In genomic region chr11:119417726-119418540, GRCh38 we compare ENCODE assay signal across 10 cellular contexts. TPM values are rescaled to one million over a fixed set of nuclear protein-coding genes. Genes with fewer than 3 reads are reported as not detected.
DNase-seq lines count a peak whose midpoint lies in the region; ATAC-seq and TF ChIP-seq lines count a peak whose summit lies in the region.
"Had no signal": no experiment of that assay in that cellular context is flagged by ENCODE, and none has a peak within 500 bp of the region (broad histone marks: within the 10 kb centered on the region; RNA-seq: fewer than 3 reads in every experiment).

No MANE protein-coding gene starts in this region.

- H3K4ac ChIP-seq in IMR-90 (ENCODE audit: low read depth, low read length) = peak overlapping the region; percentile 89
- no peak overlapping the region for H3K4ac ChIP-seq in mesenchymal stem cell (ENCODE audit: low read depth in 1 of 2, low read length in 2 of 2)

- DNase-seq in AG04450 (ENCODE audit: low read depth, low spot score) = peak; percentile 80
- peak; percentile 96 for DNase-seq in IMR-90
- peak in 3 of 61 donors; percentile 28 to 75 (median 28) for DNase-seq in caudate nucleus (lab: John Stamatoyannopoulos, UW)
- peak; percentile 14 for DNase-seq in mesenchymal stem cell
- no peak for DNase-seq in NCI-H2029 (lab: John Stamatoyannopoulos, UW)
- DNase-seq in SHP77 (lab: John Stamatoyannopoulos, UW) = no peak
- DNase-seq: stimulated activated CD4-positive, alpha-beta T cell treated with anti-CD3 and anti-CD28 coated beads, Interleukin-2, amount 100 ng/mL, for 24 hours had no signal

- no peak for TF ChIP-seq RAD21 in IMR-90 (IDR thresholded peaks at IDR 0.05; ENCODE audit: low read length)

- H2BK5ac ChIP-seq in IMR-90 (ENCODE audit: low read depth, low read length, poor library complexity, severe bottlenecking) (peak overlapping the region; percentile 84), mesenchymal stem cell (ENCODE audit: low read depth, low read length, poor library complexity, severe bottlenecking) (no peak overlapping the region)

- peak overlapping the region in 1 of 2 experiments; percentile 19 for H2BK12ac ChIP-seq in mesenchymal stem cell (ENCODE audit: low read length in 2 of 2)

- peaks cover 42% of the 10 kb centered on the region for H3K9me1 ChIP-seq in IMR-90 (ENCODE audit: insufficient read depth, low read length)

- no TSS peak for BruUV-seq in IMR-90 (replicated peaks; lab: Mats Ljungman, UMichigan)

- H4K20me1 ChIP-seq in IMR-90 (ENCODE audit: insufficient read depth, low read length) = peaks cover 50% of the 10 kb centered on the region

- H4K5ac ChIP-seq in IMR-90 (ENCODE audit: low read depth, low read length) = peak overlapping the region; percentile 1; the same call in 1 of the 2 replicates

- peak overlapping the region; percentile 67 for H3K56ac ChIP-seq in IMR-90 (ENCODE audit: extremely low read depth, insufficient read depth, low read length)

- H3K79me1 ChIP-seq in IMR-90 (ENCODE audit: low read depth in 1 of 2, low read length in 2 of 2) = peaks cover 20 to 59% of the 10 kb centered on the region in 2 experiments
- H3K79me1 ChIP-seq in mesenchymal stem cell (replicated peaks; ENCODE audit: low read length, poor library complexity, severe bottlenecking) = no peaks in the 10 kb centered on the region

- TF ChIP-seq POLR2A in IMR-90 (IDR thresholded peaks at IDR 0.05; ENCODE audit: low read depth, low read length) = no peak

- H3K9ac ChIP-seq in IMR-90 (ENCODE audit: low read depth, low read length) (peak overlapping the region; percentile 1; the same call in 1 of the 2 replicates), mesenchymal stem cell (ENCODE audit: low read length) (peak overlapping the region; percentile 69)
- H3K9ac ChIP-seq: BLaER1 had no signal

- no peaks in the 10 kb centered on the region for H3K27me3 ChIP-seq in AG04450 (ENCODE audit: control insufficient read depth, insufficient read depth, low read length)
- no peaks in the 10 kb centered on the region for H3K27me3 ChIP-seq in IMR-90 (ENCODE audit: control insufficient read depth, insufficient read depth, low read length)
- peaks cover 0 to 58% of the 10 kb centered on the region in 2 experiments for H3K27me3 ChIP-seq in mesenchymal stem cell (ENCODE audit: control insufficient read depth in 1 of 2, insufficient read depth in 1 of 2, low read length in 2 of 2)

- CTCF ChIA-PET in AG04450 (lab: Charles Lee) (interaction anchor here (0.6 to 3.4 kb wide), 6 partner anchors 37 to 80 kb away, joined by 3 to 16 read pairs (median 6); no protein-coding TSS in a partner anchor), IMR-90 (lab: Yijun Ruan, JAX) (interaction anchor here (0.6 to 1.6 kb wide), 6 partner anchors 9 to 69 kb away, joined by 3 to 5 read pairs (median 3); no protein-coding TSS in a partner anchor)

- H3K4me2 ChIP-seq in IMR-90 (ENCODE audit: low read depth, low read length) = peak overlapping the region; percentile 22
- no peak overlapping the region for H3K4me2 ChIP-seq in mesenchymal stem cell (ENCODE audit: low read length, poor library complexity, severe bottlenecking)
- H3K4me2 ChIP-seq: BLaER1 had no signal

- 78% methylated on average over 7 of the region's 19 CpGs; no CpG with 5 or more reads in 1 of the 2 experiments for WGBS in IMR-90 (ENCODE audit: extremely low coverage in 2 of 2, insufficient read length in 1 of 2), 2 experiments
- WGBS in mesenchymal stem cell = 79% methylated on average over 19 of the region's 19 CpGs

- H3K9me3 ChIP-seq in AG04450 (ENCODE audit: control insufficient read depth, insufficient read depth, low read length) (peaks cover 3% of the 10 kb centered on the region; the same call in 1 of the 2 replicates), IMR-90 (ENCODE audit: control insufficient read depth, insufficient read depth, low read length) (no peaks in the 10 kb centered on the region), mesenchymal stem cell (ENCODE audit: control insufficient read depth, low read length) (no peaks in the 10 kb centered on the region)

- H3K14ac ChIP-seq in IMR-90 (replicated peaks; ENCODE audit: low read depth, low read length) = peak overlapping the region; percentile 53
- no peak overlapping the region for H3K14ac ChIP-seq in mesenchymal stem cell (ENCODE audit: low read length in 2 of 2)

- peak overlapping the region; percentile 83 for H3K23ac ChIP-seq in IMR-90 (ENCODE audit: low read depth, low read length)
- peak overlapping the region in 1 of 2 experiments; percentile 46 for H3K23ac ChIP-seq in mesenchymal stem cell (ENCODE audit: low read length in 2 of 2)

- peak overlapping the region in 1 of 2 experiments; percentile 75; a peak in 2 of 4 replicates for H4K8ac ChIP-seq in IMR-90 (ENCODE audit: low read depth in 2 of 2, low read length in 2 of 2)
- no peak overlapping the region for H4K8ac ChIP-seq in mesenchymal stem cell (ENCODE audit: low read length)

- POLR2A ChIA-PET in AG04450 (lab: Yijun Ruan, JAX) (interaction anchor here (0.7 to 2.4 kb wide), 5 partner anchors 15 to 101 kb away, joined by 3 to 9 read pairs (median 5); no protein-coding TSS in a partner anchor), IMR-90 (lab: Charles Lee; ENCODE audit: unreplicated experiment) (interaction anchor here (0.8 to 1.6 kb wide), 3 partner anchors 42 to 57 kb away, joined by 3 to 6 read pairs (median 3); no protein-coding TSS in a partner anchor)

- peak overlapping the region; percentile 88 for H3K27ac ChIP-seq in AG04450 (ENCODE audit: low read depth, low read length)
- peak overlapping the region; percentile 47 for H3K27ac ChIP-seq in IMR-90 (ENCODE audit: insufficient read depth, low read length)
- peak overlapping the region; percentile 76 for H3K27ac ChIP-seq in caudate nucleus (ENCODE audit: low read depth, low read length)
- no peak overlapping the region for H3K27ac ChIP-seq in mesenchymal stem cell (ENCODE audit: low read length, poor library complexity, severe bottlenecking)
- H3K27ac ChIP-seq: BLaER1 had no signal

- intact Hi-C loops in IMR-90 (cut with micrococcal nuclease) = no loop called here

- peak; percentile 50 for ATAC-seq in IMR-90 (ENCODE audit: low read depth)
- no peak for ATAC-seq in activated CD4-positive, CD25-positive, alpha-beta regulatory T cell treated with anti-CD3 and anti-CD28 coated beads, Interleukin-2, amount 50 U/mL, for 24 hours
- ATAC-seq in HG03139 (IDR thresholded peaks at IDR 0.05; ENCODE audit: unreplicated experiment) = no peak

- H3K4me1 ChIP-seq in IMR-90 (ENCODE audit: control insufficient read depth, insufficient read depth, low read length) (peaks cover 26% of the 10 kb centered on the region), mesenchymal stem cell (ENCODE audit: control insufficient read depth, insufficient read depth, low read depth, low read length) (peaks cover 22% of the 10 kb centered on the region)

- dilution Hi-C loops in IMR-90 (cut with HindIII; ENCODE audit: low sequenced_read_pairs, unreplicated experiment) = no loop called here

- H3K4me3 ChIP-seq in AG04450 (ENCODE audit: low read depth, low read length) (no peak overlapping the region), IMR-90 (ENCODE audit: insufficient read depth, low read depth, low read length) (no peak overlapping the region), mesenchymal stem cell (ENCODE audit: insufficient read depth in 1 of 2, low read depth in 1 of 2, low read length in 2 of 2) (no peak overlapping the region)
- H3K4me3 ChIP-seq: BLaER1 had no signal

- peak overlapping the region; percentile 23; the same call in 1 of the 3 replicates for H2BK15ac ChIP-seq in IMR-90 (ENCODE audit: low read depth, low read length)
- no peak overlapping the region for H2BK15ac ChIP-seq in mesenchymal stem cell (ENCODE audit: low read depth, poor library complexity, severe bottlenecking)

- peak overlapping the region; percentile 67 for H2BK120ac ChIP-seq in IMR-90 (ENCODE audit: low read depth, low read length)
- no peak overlapping the region for H2BK120ac ChIP-seq in mesenchymal stem cell (ENCODE audit: low read depth, low read length)

- H2AFZ ChIP-seq in IMR-90 (replicated peaks; ENCODE audit: low read length, poor library complexity) = peak overlapping the region; percentile 36
- H2AFZ ChIP-seq in mesenchymal stem cell (ENCODE audit: low read depth, low read length) = no peak overlapping the region

- TF ChIP-seq CTCF in AG04450 (IDR thresholded peaks at IDR 0.05; ENCODE audit: low read depth, low read length) (no peak), IMR-90 (conservative IDR thresholded peaks at IDR 0.05; ENCODE audit: low read depth, low read length) (no peak)

- peak overlapping the region; percentile 74 for H2AK9ac ChIP-seq in IMR-90 (replicated peaks; ENCODE audit: low read depth, low read length, poor library complexity)

- H3K36me3 ChIP-seq in IMR-90 (ENCODE audit: control insufficient read depth, insufficient read depth, low read length) (peaks cover 26% of the 10 kb centered on the region), mesenchymal stem cell (ENCODE audit: control insufficient read depth in 1 of 2, insufficient read depth in 2 of 2, low read depth in 1 of 2, low read length in 2 of 2) (peaks cover 0 to 30% of the 10 kb centered on the region in 2 experiments)
- H3K36me3 ChIP-seq: BLaER1 had no signal

- H3K18ac ChIP-seq in IMR-90 (ENCODE audit: low read depth, low read length) = peak overlapping the region; percentile 30; the same call in 1 of the 2 replicates
- H3K18ac ChIP-seq in mesenchymal stem cell (ENCODE audit: low read depth in 1 of 2, low read length in 2 of 2) = no peak overlapping the region

- peak overlapping the region; percentile 20; the same call in 1 of the 2 replicates for H2BK20ac ChIP-seq in IMR-90 (ENCODE audit: low read depth, low read length)

- in situ Hi-C loops in IMR-90 (cut with MboI; ENCODE audit: low sequenced_read_pairs) = no loop called here

- H2AK5ac ChIP-seq in IMR-90 (ENCODE audit: low read depth, low read length) (peak overlapping the region; percentile 49), mesenchymal stem cell (ENCODE audit: low read length, severe bottlenecking) (no peak overlapping the region)

- H4K91ac ChIP-seq in IMR-90 (ENCODE audit: insufficient read depth, low read depth, low read length) (peak overlapping the region; percentile 62), mesenchymal stem cell (ENCODE audit: low read length) (peak overlapping the region; percentile 55)

RNA-seq across cellular contexts. Expression of gene THY1, which starts 5.0 kb away (rescaled TPM):
- polyA plus RNA-seq in AG04450 (2011; rRNA removed) (915 and 1,307 TPM in 2 replicates), IMR-90 (2012; rRNA removed) (1,657 and 2,603 TPM in 2 replicates)
- 1,003 and 1,444 TPM in 2 replicates for polyA minus RNA-seq in AG04450 (2011; rRNA and poly(A)+ RNA removed)
- 703 and 816 TPM in 2 replicates for total RNA-seq in IMR-90 (2012; rRNA removed)
- 329 and 2,274 TPM in 2 replicates for polyA plus RNA-seq in IMR-90 (2012; cell fraction: cytosol; rRNA removed)
- polyA plus RNA-seq in IMR-90 (2012; cell fraction: nucleus; rRNA removed; ENCODE audit: low replicate concordance) = 846 and 954 TPM in 2 replicates
- 87.8 TPM for polyA plus RNA-seq in mesenchymal stem cell (2013, experiment 1 of 2)
- polyA plus RNA-seq in mesenchymal stem cell (2013, experiment 2 of 2) = 87.6 TPM

RNA-seq across cellular contexts. Expression of gene USP2, which starts 36.4 kb away (rescaled TPM):
- polyA plus RNA-seq in AG04450 (2011; rRNA removed) (0.32 and 0.46 TPM in 2 replicates), IMR-90 (2012; rRNA removed) (0.63 and 0.79 TPM in 2 replicates)
- polyA minus RNA-seq in AG04450 (2011; rRNA and poly(A)+ RNA removed) = 0.35 and 1.0 TPM in 2 replicates
- under 0.01 and 0.18 TPM in 2 replicates for total RNA-seq in IMR-90 (2012; rRNA removed)
- 0.25 and 0.74 TPM in 2 replicates for polyA plus RNA-seq in IMR-90 (2012; cell fraction: cytosol; rRNA removed)
- polyA plus RNA-seq in IMR-90 (2012; cell fraction: nucleus; rRNA removed; ENCODE audit: low replicate concordance) = 1.8 and 3.1 TPM in 2 replicates
- polyA plus RNA-seq in mesenchymal stem cell (2013, experiment 1 of 2) = 0.65 TPM
- polyA plus RNA-seq in mesenchymal stem cell (2013, experiment 2 of 2) = 0.60 TPM

Comparison
In these comparisons a context has a peak if more than half of its experiments do, and no peak if none do; other contexts are left out.
1. DNase-seq: peak in AG04450 (single experiment), IMR-90 (single experiment) and mesenchymal stem cell (single experiment); none in NCI-H2029 (single experiment) and SHP77 (0 of 2).